16 cellular contexts compared by ENCODE assay signal in the genomic region with DNA sequence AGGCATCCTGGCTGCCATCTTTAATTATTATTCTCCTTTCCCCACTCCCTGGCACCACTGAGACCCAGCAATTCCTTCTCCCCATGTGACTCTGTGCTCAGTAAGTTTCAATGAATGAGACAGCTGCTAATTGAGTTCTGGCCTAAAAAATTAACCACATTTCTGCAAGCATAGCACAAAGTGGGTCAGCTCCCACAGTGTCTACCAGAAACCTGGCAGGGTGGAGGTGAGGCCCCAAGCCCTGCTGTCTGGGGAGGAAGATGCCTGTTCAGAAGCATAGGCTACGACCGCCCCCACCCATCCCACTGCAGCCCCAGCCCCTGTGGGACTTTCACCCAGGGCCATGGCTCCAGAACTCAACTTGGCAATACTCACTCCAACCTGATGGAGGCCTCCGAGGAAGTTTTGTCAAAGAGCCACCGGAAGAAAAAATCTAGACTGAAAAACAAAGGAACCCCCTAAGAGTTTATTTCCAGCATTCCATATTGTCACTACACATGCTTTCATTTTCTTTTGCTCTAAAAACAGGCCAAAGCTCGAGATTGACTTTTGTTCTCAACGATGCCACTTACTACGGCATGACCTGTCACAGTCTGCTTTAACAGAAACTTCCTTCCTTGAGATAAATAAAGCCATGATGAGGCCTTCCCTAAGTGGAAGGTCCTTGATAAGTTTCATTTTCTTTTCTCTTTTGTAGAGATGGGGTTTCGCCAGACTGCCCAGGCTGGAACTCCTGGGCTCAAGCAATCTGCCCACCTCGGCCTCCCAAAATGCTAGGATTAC. TPM values are rescaled to one million over a fixed set of nuclear protein-coding genes. Genes with fewer than 3 reads are reported as not detected.
A peak's percentile ranks its signal among the peaks of the same experiment; 100 is the strongest.
DNase-seq lines count a peak whose midpoint lies in the region; ATAC-seq and TF ChIP-seq lines count a peak whose summit lies in the region.
"Had no signal": no experiment of that assay in that cellular context is flagged by ENCODE, and none has a peak within 500 bp of the region (broad histone marks: within the 10 kb centered on the region; RNA-seq: fewer than 3 reads in every experiment).

No MANE protein-coding gene starts in this region.

- peak overlapping the region in 1 of 2 donors; percentile 59 for H3K4me3 Mint-ChIP-seq in CD14-positive monocyte
- H3K4me3 Mint-ChIP-seq in HFFc6: no peak overlapping the region
- no peak overlapping the region for H3K4me3 Mint-ChIP-seq in memory B cell
- H3K4me3 Mint-ChIP-seq: activated naive CD8-positive, alpha-beta T cell treated with anti-CD3 and anti-CD28 coated beads, Interleukin-2, amount 10 ng/mL, durations not matched to agents 7 days and 5 days; central memory CD8-positive, alpha-beta T cell; natural killer cell treated with Interleukin-12 subunit alpha and Interleukin-12 subunit beta and Interleukin-15 and Interleukin-18, amount 100 ng/mL, for 72 hours had no signal

- ATAC-seq in memory B cell (ENCODE audit: low read depth) (no peak), HG03159 (IDR thresholded peaks at IDR 0.05; ENCODE audit: unreplicated experiment) (no peak), GM18858 (IDR thresholded peaks at IDR 0.05; ENCODE audit: unreplicated experiment) (no peak)
- ATAC-seq: natural killer cell treated with Interleukin-12 subunit alpha and Interleukin-12 subunit beta and Interleukin-15 and Interleukin-18, amount 100 ng/mL, for 72 hours had no signal

- DNase-seq in CD14-positive monocyte (ENCODE audit: low spot score) (no peak), HFFc6 (no peak), memory B cell (ENCODE audit: low spot score in 2 of 2) (no peak), NCI-H1105 treated with DMSO at 0.1 percent for 48 hours (lab: John Stamatoyannopoulos, UW) (no peak)
- DNase-seq: activated naive CD8-positive, alpha-beta T cell treated with anti-CD3 and anti-CD28 coated beads, Interleukin-2, amount 10 ng/mL, durations not matched to agents 7 days and 5 days; KBM-7; NCI-H2029 treated with DMSO at 0.1 percent for 48 hours; NCI-H774; SHP77 treated with DMSO at 0.1 percent for 48 hours; stimulated activated CD4-positive, alpha-beta T cell treated with anti-CD3 and anti-CD28 coated beads, Interleukin-1b, Interleukin-23, amount 100 ng/mL, for 48 hours; uterus had no signal

- peaks cover 28% of the 10 kb centered on the region for H3K4me1 Mint-ChIP-seq in CD14-positive monocyte
- peaks cover 5% of the 10 kb centered on the region; the same call in 1 of the 2 replicates for H3K4me1 Mint-ChIP-seq in HFFc6 (ENCODE audit: low read depth)
- peaks cover 22% of the 10 kb centered on the region for H3K4me1 Mint-ChIP-seq in memory B cell

- H3K36me3 Mint-ChIP-seq in CD14-positive monocyte (peaks cover 71 to 87% of the 10 kb centered on the region in 2 donors), HFFc6 (ENCODE audit: low read depth) (peaks cover 29% of the 10 kb centered on the region), memory B cell (peaks cover 46% of the 10 kb centered on the region)

- H3K27ac ChIP-seq in angular gyrus (ENCODE audit: low read depth, low read length): peak overlapping the region; percentile 32

- H3K27ac Mint-ChIP-seq in CD14-positive monocyte (peak overlapping the region; percentile 25 to 86 (median 63)), HFFc6 (no peak overlapping the region), memory B cell (peak overlapping the region; percentile 64)
- H3K27ac Mint-ChIP-seq: activated naive CD8-positive, alpha-beta T cell treated with anti-CD3 and anti-CD28 coated beads, Interleukin-2, amount 10 ng/mL, durations not matched to agents 7 days and 5 days; natural killer cell treated with Interleukin-12 subunit alpha and Interleukin-12 subunit beta and Interleukin-15 and Interleukin-18, amount 100 ng/mL, for 72 hours had no signal

- H3K9me3 Mint-ChIP-seq in CD14-positive monocyte: no peaks in the 10 kb centered on the region
- H3K9me3 Mint-ChIP-seq in HFFc6: no peaks in the 10 kb centered on the region
- H3K9me3 Mint-ChIP-seq in memory B cell: no peaks in the 10 kb centered on the region
- H3K9me3 Mint-ChIP-seq: activated naive CD8-positive, alpha-beta T cell treated with anti-CD3 and anti-CD28 coated beads, Interleukin-2, amount 10 ng/mL, durations not matched to agents 7 days and 5 days; central memory CD8-positive, alpha-beta T cell; natural killer cell treated with Interleukin-12 subunit alpha and Interleukin-12 subunit beta and Interleukin-15 and Interleukin-18, amount 100 ng/mL, for 72 hours had no signal

- peaks cover 0 to 5% (median 0%) of the 10 kb centered on the region in 3 donors for H3K27me3 Mint-ChIP-seq in CD14-positive monocyte (ENCODE audit: low read depth in 3 of 3)
- H3K27me3 Mint-ChIP-seq in HFFc6 (ENCODE audit: insufficient read depth): peaks cover 2% of the 10 kb centered on the region; the same call in 1 of the 2 replicates
- H3K27me3 Mint-ChIP-seq in memory B cell: no peaks in the 10 kb centered on the region
- H3K27me3 Mint-ChIP-seq: activated naive CD8-positive, alpha-beta T cell treated with anti-CD3 and anti-CD28 coated beads, Interleukin-2, amount 10 ng/mL, durations not matched to agents 7 days and 5 days; central memory CD8-positive, alpha-beta T cell; natural killer cell treated with Interleukin-12 subunit alpha and Interleukin-12 subunit beta and Interleukin-15 and Interleukin-18, amount 100 ng/mL, for 72 hours had no signal

- intact Hi-C loops in CD14-positive monocyte (cut with micrococcal nuclease): no loop called here

- TF ChIP-seq CTCF in CD14-positive monocyte (IDR thresholded peaks at IDR 0.05) (no peak), HFFc6 (IDR thresholded peaks at IDR 0.05) (peak; percentile 9; the same call in 1 of the 2 replicates)

RNA-seq across cellular contexts. Expression of gene TMEM63A, which starts 26.5 kb away (rescaled TPM):
- 1 to 10 TPM; 3.0 to 5.8 TPM for polyA plus RNA-seq in CD14-positive monocyte
- total RNA-seq in HFFc6 (2021; fragmentation: NEBNext Ultra II Directional; extraction: Animal tissue kit (Norgen Biotek cat#: 25700)): 10 to 100 TPM; 18.9 to 29.1 (median 22.0) TPM

RNA-seq across cellular contexts. Expression of gene LEFTY1, which starts 33.3 kb away (rescaled TPM):
- polyA plus RNA-seq in CD14-positive monocyte: not detected
- not detected for total RNA-seq in HFFc6 (2021; fragmentation: NEBNext Ultra II Directional; extraction: Animal tissue kit (Norgen Biotek cat#: 25700))
- total RNA-seq: natural killer cell treated with Interleukin-12 subunit alpha and Interleukin-12 subunit beta and Interleukin-15 and Interleukin-18, amount 100 ng/mL, for 72 hours had no signal

RNA-seq across cellular contexts. Expression of gene EPHX1, which starts 45.8 kb away (rescaled TPM):
- 1 to 10 TPM; 4.6 to 7.4 TPM for polyA plus RNA-seq in CD14-positive monocyte
- 10 to 100 TPM; 30.3 to 38.7 (median 34.9) TPM for total RNA-seq in HFFc6 (2021; fragmentation: NEBNext Ultra II Directional; extraction: Animal tissue kit (Norgen Biotek cat#: 25700))
